In the genomic region with DNA sequence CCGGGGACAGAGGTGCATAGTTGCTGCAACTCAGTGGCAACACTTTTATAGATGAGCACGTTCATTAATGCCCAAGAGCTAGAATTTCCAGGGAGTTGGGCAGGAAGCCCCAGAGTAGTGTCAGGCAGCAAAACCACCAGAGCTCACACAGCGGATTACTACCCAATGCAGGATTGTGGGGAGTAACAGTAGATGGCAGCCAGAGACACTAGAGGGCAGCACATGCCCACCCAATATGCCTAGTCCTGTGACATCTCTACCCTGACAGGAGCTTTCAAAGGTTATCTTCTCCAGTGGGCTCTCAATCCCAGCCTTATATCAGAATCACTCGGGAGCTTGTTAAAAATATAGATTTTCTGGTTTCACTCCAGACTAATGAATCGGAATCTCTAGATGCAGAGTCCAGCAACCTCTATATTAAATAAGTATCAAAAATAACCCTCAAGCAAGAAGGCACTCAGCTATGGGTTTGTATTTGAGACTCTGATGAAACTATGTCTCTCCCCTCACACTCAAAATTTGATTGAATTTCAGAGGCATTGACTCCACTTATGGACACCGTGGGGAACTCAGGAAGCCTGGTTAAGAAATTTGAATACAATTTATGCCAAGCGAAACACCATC, we compare ENCODE assay signal across 8 cellular contexts. TPM values are rescaled to one million over a fixed set of nuclear protein-coding genes. Genes with fewer than 3 reads are reported as not detected.
A peak's percentile ranks its signal among the peaks of the same experiment; 100 is the strongest.
DNase-seq lines count a peak whose midpoint lies in the region; ATAC-seq and TF ChIP-seq lines count a peak whose summit lies in the region.

No MANE protein-coding gene starts in this region.

- no peaks in the 10 kb centered on the region for H3K4me1 Mint-ChIP-seq in CD4-positive, CD25-positive, alpha-beta regulatory T cell
- no peaks in the 10 kb centered on the region for H3K4me1 Mint-ChIP-seq in naive B cell

- peak; percentile 86 for TF ChIP-seq CTCF in OCI-LY7 (conservative IDR thresholded peaks at IDR 0.05; ENCODE audit: low read length)

- peaks cover 15% of the 10 kb centered on the region for H3K27me3 ChIP-seq in CD4-positive, CD25-positive, alpha-beta regulatory T cell (ENCODE audit: control insufficient read depth, insufficient read depth, low read length)

- no peaks in the 10 kb centered on the region for H3K36me3 ChIP-seq in CD4-positive, CD25-positive, alpha-beta regulatory T cell (ENCODE audit: control insufficient read depth, insufficient read depth, low read length)
- no peaks in the 10 kb centered on the region for H3K36me3 ChIP-seq in OCI-LY7 (ENCODE audit: insufficient read depth, low read length)

- peaks cover 18% of the 10 kb centered on the region for H3K27me3 Mint-ChIP-seq in CD4-positive, CD25-positive, alpha-beta regulatory T cell
- H3K27me3 Mint-ChIP-seq in naive B cell: peaks cover 30 to 41% (median 34%) of the 10 kb centered on the region in 3 donors

- DNase-seq in CD4-positive, CD25-positive, alpha-beta regulatory T cell: peak; percentile 58 to 79 (median 78)
- peak; percentile 60 for DNase-seq in HuH-7 (ENCODE audit: low spot score)
- peak; percentile 77 for DNase-seq in OCI-LY7 (ENCODE audit: low spot score)
- DNase-seq in activated CD8-positive, alpha-beta memory T cell treated with anti-CD3 and anti-CD28 coated beads, Interleukin-2, amount 50 U/mL, for 48 hours: peak; percentile 85
- DNase-seq in erythroblast (lab: John Stamatoyannopoulos, UW): peak; percentile 65 to 84
- peak; percentile 71 for DNase-seq in naive B cell
- DNase-seq in stimulated activated CD8-positive, alpha-beta memory T cell treated with anti-CD3 and anti-CD28 coated beads, Interleukin-7, amount 100 ng/mL, for 4 hours (ENCODE audit: low read depth in 2 of 2): peak; percentile 58 to 65

- H3K4me3 Mint-ChIP-seq in CD4-positive, CD25-positive, alpha-beta regulatory T cell: no peak overlapping the region
- H3K4me3 Mint-ChIP-seq in naive B cell: no peak overlapping the region

- no peaks in the 10 kb centered on the region for H3K79me2 ChIP-seq in OCI-LY7 (ENCODE audit: insufficient read depth, low read depth, low read length)

- H3K4me1 ChIP-seq in CD4-positive, CD25-positive, alpha-beta regulatory T cell (ENCODE audit: control insufficient read depth, insufficient read depth, low read length, poor library complexity, severe bottlenecking): no peaks in the 10 kb centered on the region
- H3K4me1 ChIP-seq in OCI-LY7 (ENCODE audit: insufficient read depth, low read length, poor library complexity, severe bottlenecking): no peaks in the 10 kb centered on the region

- no peaks in the 10 kb centered on the region for H3K36me3 Mint-ChIP-seq in CD4-positive, CD25-positive, alpha-beta regulatory T cell
- H3K36me3 Mint-ChIP-seq in naive B cell: no peaks in the 10 kb centered on the region

- CTCF ChIA-PET in OCI-LY7 (lab: Charles Lee; ENCODE audit: unreplicated experiment): interaction anchor here (0.6 to 1.9 kb wide), 7 partner anchors 14 to 151 kb away, joined by 3 to 22 read pairs (median 5); no protein-coding TSS in a partner anchor

- no peaks in the 10 kb centered on the region for H3K9me2 ChIP-seq in OCI-LY7 (ENCODE audit: insufficient read depth, low read length)

- H2AFZ ChIP-seq in OCI-LY7 (ENCODE audit: low read length): no peak overlapping the region

- ATAC-seq in CD4-positive, CD25-positive, alpha-beta regulatory T cell (ENCODE audit: low read depth in 2 of 2): peak; percentile 99
- ATAC-seq in GM19438 (IDR thresholded peaks at IDR 0.05; ENCODE audit: low read depth, unreplicated experiment): peak; percentile 74
- ATAC-seq in naive B cell (ENCODE audit: low read depth in 2 of 2): peak; percentile 100

- H3K4me2 ChIP-seq in OCI-LY7 (ENCODE audit: low read length): no peak overlapping the region

- no peak for TF ChIP-seq POLR2A in erythroblast (IDR thresholded peaks at IDR 0.05; ENCODE audit: low read length)

- no peak overlapping the region for H3K27ac ChIP-seq in CD4-positive, CD25-positive, alpha-beta regulatory T cell (ENCODE audit: insufficient read depth, low read length, poor library complexity, severe bottlenecking)
- H3K27ac ChIP-seq in OCI-LY7 (ENCODE audit: low read depth, low read length, poor library complexity, severe bottlenecking): no peak overlapping the region

- H3K9me3 ChIP-seq in CD4-positive, CD25-positive, alpha-beta regulatory T cell (ENCODE audit: control insufficient read depth in 2 of 2, low read length in 2 of 2): no peaks in the 10 kb centered on the region
- H3K9me3 ChIP-seq in OCI-LY7 (ENCODE audit: low read length): no peaks in the 10 kb centered on the region

- H4K20me1 ChIP-seq in OCI-LY7 (ENCODE audit: insufficient read depth, low read length): no peaks in the 10 kb centered on the region

- no peak overlapping the region for H3K27ac Mint-ChIP-seq in CD4-positive, CD25-positive, alpha-beta regulatory T cell
- H3K27ac Mint-ChIP-seq in naive B cell: no peak overlapping the region

- no peaks in the 10 kb centered on the region for H3K9me3 Mint-ChIP-seq in CD4-positive, CD25-positive, alpha-beta regulatory T cell
- peaks cover 0 to 1% (median 0%) of the 10 kb centered on the region in 7 donors for H3K9me3 Mint-ChIP-seq in naive B cell

- POLR2A ChIA-PET in OCI-LY7 (lab: Charles Lee): no interaction called here

- intact Hi-C loops in OCI-LY7 (cut with micrococcal nuclease; ENCODE audit: unreplicated experiment): loop anchor here (1.0 to 5.0 kb wide), 6 partner anchors 86 to 578 kb away; a partner anchor contains a TSS

- BruUV-seq in OCI-LY7 (replicated peaks; lab: Mats Ljungman, UMichigan): no TSS peak

- no peak overlapping the region for H3K4me3 ChIP-seq in CD4-positive, CD25-positive, alpha-beta regulatory T cell (ENCODE audit: low read depth, low read length)
- no peak overlapping the region for H3K4me3 ChIP-seq in OCI-LY7 (ENCODE audit: low read depth, low read length, poor library complexity, severe bottlenecking)

RNA-seq across cellular contexts. Expression of a gene that starts 58.4 kb away (rescaled TPM):
- not detected for total RNA-seq in CD4-positive, CD25-positive, alpha-beta regulatory T cell
- not detected for polyA plus RNA-seq in CD4-positive, CD25-positive, alpha-beta regulatory T cell
- total RNA-seq in OCI-LY7 (2014; rRNA removed; shearing (Covaris generic)): not detected in 2 replicates
- total RNA-seq in OCI-LY7 (2022): not detected in 2 replicates
- not detected for polyA plus RNA-seq in naive B cell (ENCODE audit: low read depth in 6 of 6)
